In the genomic region with DNA sequence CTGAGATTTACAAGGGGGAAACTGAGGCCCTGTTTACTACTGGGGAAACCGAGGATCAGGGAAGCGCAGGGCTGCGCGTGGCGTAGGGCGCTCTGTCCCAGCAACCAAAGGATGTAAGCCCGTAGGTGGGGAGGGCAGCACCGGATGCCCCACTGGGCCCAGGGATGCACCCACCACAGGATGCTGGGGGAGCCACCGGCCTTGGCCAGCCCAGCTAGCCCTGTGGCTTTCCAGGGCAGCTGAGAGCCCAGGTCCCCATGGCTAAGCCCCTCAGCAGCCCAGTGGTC, we compare ENCODE assay signal across 8 cellular contexts. TPM values are rescaled to one million over a fixed set of nuclear protein-coding genes. Genes with fewer than 3 reads are reported as not detected.
DNase-seq lines count a peak whose midpoint lies in the region; ATAC-seq, FAIRE-seq and TF ChIP-seq lines count a peak whose summit lies in the region.

No MANE protein-coding gene starts in this region.

- H3K9me3 Mint-ChIP-seq in mesothelial cell of epicardium: no peaks in the 10 kb centered on the region

- no CpG with 5 or more reads among the region's 9 CpGs for WGBS in K562 (ENCODE audit: insufficient coverage, low coverage, missing lambda C conversion rate)

- TF ChIP-seq CTCF in left ventricle myocardium inferior (IDR thresholded peaks at IDR 0.05; ENCODE audit: borderline replicate concordance) (no peak), K562 (IDR thresholded peaks at IDR 0.05 in 2 of 3, conservative IDR thresholded peaks at IDR 0.05 in 1 of 3; ENCODE audit: insufficient read depth in 2 of 3, low read depth in 1 of 3, low read length in 3 of 3) (no peak), mesothelial cell of epicardium (IDR thresholded peaks at IDR 0.05; ENCODE audit: unreplicated experiment) (no peak), vagina (IDR thresholded peaks at IDR 0.05) (no peak), omental fat pad (IDR thresholded peaks at IDR 0.05) (no peak)

- no peaks in the 10 kb centered on the region for H3K27me3 ChIP-seq in left ventricle myocardium inferior (ENCODE audit: low read depth)
- no peaks in the 10 kb centered on the region for H3K27me3 ChIP-seq in K562 (ENCODE audit: control insufficient read depth in 2 of 2, insufficient read depth in 2 of 2, low read length in 2 of 2)
- no peaks in the 10 kb centered on the region for H3K27me3 ChIP-seq in vagina

- no peaks in the 10 kb centered on the region for H3K79me2 ChIP-seq in K562 (ENCODE audit: control insufficient read depth, insufficient read depth, low read length)

- BruUV-seq in K562 (replicated peaks; lab: Mats Ljungman, UMichigan): no TSS peak

- H3K27me3 Mint-ChIP-seq in mesothelial cell of epicardium (ENCODE audit: low read depth): no peaks in the 10 kb centered on the region

- ATAC-seq in K562: no peak
- ATAC-seq in GM19455 (IDR thresholded peaks at IDR 0.05; ENCODE audit: unreplicated experiment): no peak
- ATAC-seq in omental fat pad (ENCODE audit: low FRiP score): no peak

- in situ Hi-C loops in K562 (cut with MboI): no loop called here

- TF ChIP-seq POLR2A in K562 (conservative IDR thresholded peaks at IDR 0.05): no peak
- no peak for TF ChIP-seq POLR2A in vagina (IDR thresholded peaks at IDR 0.05)

- H3K9me3 ChIP-seq in left ventricle myocardium inferior (replicated peaks) (no peaks in the 10 kb centered on the region), K562 (replicated peaks; ENCODE audit: control insufficient read depth, insufficient read depth, low read depth, low read length) (no peaks in the 10 kb centered on the region), vagina (no peaks in the 10 kb centered on the region)

- no peaks in the 10 kb centered on the region for H3K9me1 ChIP-seq in K562 (ENCODE audit: control insufficient read depth, insufficient read depth, low read length)

- H3K27ac ChIP-seq in left ventricle myocardium inferior (replicated peaks): peak overlapping the region; percentile 91
- H3K27ac ChIP-seq in K562 (ENCODE audit: extremely low read depth, low read depth, low read length): no peak overlapping the region
- peak overlapping the region; percentile 95 for H3K27ac ChIP-seq in vagina

- H3K36me3 ChIP-seq in left ventricle myocardium inferior: peaks cover 31% of the 10 kb centered on the region
- H3K36me3 ChIP-seq in K562 (ENCODE audit: control insufficient read depth, insufficient read depth, low read length): peaks cover 68% of the 10 kb centered on the region; the same call in 2 of the 3 replicates
- H3K36me3 ChIP-seq in vagina: peaks cover 0 to 23% of the 10 kb centered on the region in 2 donors

- no peak for TF ChIP-seq EP300 in K562 (IDR thresholded peaks at IDR 0.05; ENCODE audit: low read length)

- CTCF ChIA-PET in K562 (lab: Yijun Ruan, JAX; ENCODE audit: low intra/inter-chr PET ratio): no interaction called here

- H3K4me3 ChIP-seq in left ventricle myocardium inferior (peak overlapping the region; percentile 88), K562 (no peak overlapping the region), vagina (peak overlapping the region; percentile 57 to 80)

- no peak overlapping the region; a peak in 1 of 4 replicates for H3K9ac ChIP-seq in K562 (ENCODE audit: insufficient read depth in 1 of 2, low read depth in 2 of 2, low read length in 2 of 2)

- peaks cover 17% of the 10 kb centered on the region for H3K36me3 Mint-ChIP-seq in mesothelial cell of epicardium

- peak overlapping the region; percentile 21 for H3K27ac Mint-ChIP-seq in mesothelial cell of epicardium

- intact Hi-C loops in left ventricle myocardium inferior (cut with micrococcal nuclease) (loop anchor here (5.0 kb wide), 1 partner anchor 230 kb away; no protein-coding TSS in a partner anchor), cardiac septum (cut with DNase I) (loop anchor here (2.0 to 5.0 kb wide), 5 partner anchors 35 to 262 kb away; partner anchors contain the start of genes ACAD9 and RPN1), K562 (cut with micrococcal nuclease) (no loop called here), vagina (cut with DNase I) (loop anchor here (10.0 kb wide), 1 partner anchor 178 kb away; no protein-coding TSS in a partner anchor)

- POLR2A ChIA-PET in K562 (lab: Yijun Ruan, JAX): interaction anchor here (0.6 kb wide), 1 partner anchor 31 kb away, joined by 3 read pairs; no protein-coding TSS in a partner anchor

- no peaks in the 10 kb centered on the region; the same call in 1 of the 2 replicates for H4K20me1 ChIP-seq in K562 (replicated peaks; ENCODE audit: control insufficient read depth, insufficient read depth, low read length)

- H3K4me1 ChIP-seq in left ventricle myocardium inferior: peaks cover 27% of the 10 kb centered on the region
- peaks cover 0 to 20% of the 10 kb centered on the region in 2 experiments; a peak in 1 of 5 replicates for H3K4me1 ChIP-seq in K562 (replicated peaks in 1 of 2; ENCODE audit: control insufficient read depth in 2 of 2, insufficient read depth in 2 of 2, low read length in 2 of 2)
- peaks cover 22% of the 10 kb centered on the region for H3K4me1 ChIP-seq in vagina

- H3K4me3 Mint-ChIP-seq in mesothelial cell of epicardium: peak overlapping the region; percentile 89

- no peak for DNase-seq in left ventricle myocardium inferior
- no peak for DNase-seq in cardiac septum (ENCODE audit: low spot score)
- no peak for DNase-seq in K562 (ENCODE audit: extremely low read depth in 1 of 4, low spot score in 3 of 4)
- DNase-seq in mesothelial cell of epicardium (ENCODE audit: low spot score in 2 of 2, unreplicated experiment in 2 of 2): no peak
- no peak for DNase-seq in vagina (ENCODE audit: extremely low spot score in 2 of 2)
- DNase-seq in occipital lobe (lab: John Stamatoyannopoulos, UW): no peak
- no peak for DNase-seq in omental fat pad (ENCODE audit: low spot score)

- no peak for TF ChIP-seq RAD21 in K562 (CRISPR knock-in tag; conservative IDR thresholded peaks at IDR 0.05 in 1 of 2, IDR thresholded peaks at IDR 0.05 in 1 of 2)

- peaks cover 17% of the 10 kb centered on the region for H3K4me1 Mint-ChIP-seq in mesothelial cell of epicardium

- no peak overlapping the region for H2AFZ ChIP-seq in K562 (ENCODE audit: low read depth, low read length)

- FAIRE-seq in K562 (lab: Jason Lieb, UNC): no peak

- H3K4me2 ChIP-seq in K562 (ENCODE audit: insufficient read depth, low read length): no peak overlapping the region

TF ChIP-seq in K562, 482 proteins besides CTCF, POLR2A, EP300 and RAD21:
- TF ChIP-seq, protein P1, sequence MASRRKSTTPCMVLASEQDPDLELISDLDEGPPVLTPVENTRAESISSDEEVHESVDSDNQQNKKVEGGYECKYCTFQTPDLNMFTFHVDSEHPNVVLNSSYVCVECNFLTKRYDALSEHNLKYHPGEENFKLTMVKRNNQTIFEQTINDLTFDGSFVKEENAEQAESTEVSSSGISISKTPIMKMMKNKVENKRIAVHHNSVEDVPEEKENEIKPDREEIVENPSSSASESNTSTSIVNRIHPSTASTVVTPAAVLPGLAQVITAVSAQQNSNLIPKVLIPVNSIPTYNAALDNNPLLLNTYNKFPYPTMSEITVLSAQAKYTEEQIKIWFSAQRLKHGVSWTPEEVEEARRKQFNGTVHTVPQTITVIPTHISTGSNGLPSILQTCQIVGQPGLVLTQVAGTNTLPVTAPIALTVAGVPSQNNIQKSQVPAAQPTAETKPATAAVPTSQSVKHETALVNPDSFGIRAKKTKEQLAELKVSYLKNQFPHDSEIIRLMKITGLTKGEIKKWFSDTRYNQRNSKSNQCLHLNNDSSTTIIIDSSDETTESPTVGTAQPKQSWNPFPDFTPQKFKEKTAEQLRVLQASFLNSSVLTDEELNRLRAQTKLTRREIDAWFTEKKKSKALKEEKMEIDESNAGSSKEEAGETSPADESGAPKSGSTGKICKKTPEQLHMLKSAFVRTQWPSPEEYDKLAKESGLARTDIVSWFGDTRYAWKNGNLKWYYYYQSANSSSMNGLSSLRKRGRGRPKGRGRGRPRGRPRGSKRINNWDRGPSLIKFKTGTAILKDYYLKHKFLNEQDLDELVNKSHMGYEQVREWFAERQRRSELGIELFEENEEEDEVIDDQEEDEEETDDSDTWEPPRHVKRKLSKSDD (conservative IDR thresholded peaks at IDR 0.05; ENCODE audit: low read length): no peak
- TF ChIP-seq SUPT5H (IDR thresholded peaks at IDR 0.05): 0 out of 2 replicates have a peak, but pooled peaks have one; percentile 18
TF ChIP-seq in K562: peak in this region for 1.

RNA-seq across cellular contexts. Expression of gene RPN1, which starts 33.4 kb away (rescaled TPM):
- total RNA-seq in left ventricle myocardium inferior (86.3 TPM), cardiac septum (84.9 TPM), K562 (2014; rRNA removed) (178 and 259 TPM in 2 replicates), K562 (2014; rRNA removed; fragmentation: Illumina TruSeq; extraction: Trizol) (145 and 148 TPM in 2 replicates), K562 (2015; rRNA removed; fragmentation: Illumina TruSeq; extraction: Trizol) (177 and 181 TPM in 2 replicates), K562 (2021) (145 and 157 TPM in 2 replicates), mesothelial cell of epicardium (146 to 149 TPM (median 148 TPM) in 3 replicates), vagina (149 TPM), occipital lobe (181 TPM), omental fat pad (100 to 1,000 TPM; 244 to 333 (median 297) TPM)
- 307 and 408 TPM in 2 replicates for total RNA-seq in K562 (2011; cell fraction: chromatin; rRNA removed; ENCODE audit: low replicate concordance)
- 556 and 558 TPM in 2 replicates for total RNA-seq in K562 (2011; cell fraction: nucleolus; rRNA removed)
- total RNA-seq in K562 (2011; cell fraction: nucleoplasm; rRNA removed): 513 and 556 TPM in 2 replicates
- polyA plus RNA-seq in K562 (2011; rRNA removed) (276 and 300 TPM in 2 replicates), K562 (2014; fragmentation: Illumina TruSeq; extraction: Trizol) (149 and 168 TPM in 2 replicates), K562 (2014; fragmentation: Nextera tagmentation; extraction: Ambion mirVana) (10 to 100 TPM; 39.5 to 58.4 TPM), K562 (2014; rRNA removed) (130 and 155 TPM in 2 replicates)
- polyA plus RNA-seq in K562 (2011; cell fraction: cytosol; rRNA removed): 176 and 214 TPM in 2 replicates
- 75.2 and 102 TPM in 2 replicates for polyA plus RNA-seq in K562 (2011; cell fraction: nucleus; rRNA removed)
- polyA plus RNA-seq in K562 (2012): 132 and 168 TPM in 2 replicates
- polyA minus RNA-seq in K562 (2011; rRNA and poly(A)+ RNA removed): 336 and 376 TPM in 2 replicates
- polyA minus RNA-seq in K562 (2011; cell fraction: cytosol; rRNA and poly(A)+ RNA removed): 146 and 148 TPM in 2 replicates
- polyA minus RNA-seq in K562 (2011; cell fraction: nucleus; rRNA and poly(A)+ RNA removed): 41.9 and 66.5 TPM in 2 replicates
